Comparison of ENCODE assay signal across 39 cellular contexts in genomic region chr10:8122970-8123369, GRCh38.
"Had no signal": no experiment of that assay in that cellular context is flagged by ENCODE, and none has a peak within 500 bp of the region (broad histone marks: within the 10 kb centered on the region; RNA-seq: fewer than 3 reads in every experiment).

No MANE protein-coding gene starts in this region.

- ATAC-seq: activated naive CD4-positive, alpha-beta T cell treated with anti-CD3 and anti-CD28 coated beads, Interleukin-2, amount 50 U/mL, for 72 hours; activated naive CD8-positive, alpha-beta T cell treated with anti-CD3 and anti-CD28 coated beads, Interleukin-2, amount 50 U/mL, for 24 hours; activated T-cell treated with anti-CD3 and anti-CD28 coated beads, Interleukin-2, amount 50 U/mL, for 4 hours; activated T-helper 17 cell treated with anti-CD3 and anti-CD28 coated beads, Interleukin-2, amount 50 U/mL, for 72 hours; body of pancreas had no signal

- FAIRE-seq: astrocyte, bronchial epithelial cell had no signal

- H3K27ac ChIP-seq: adrenal gland, ascending aorta, body of pancreas, brain microvascular endothelial cell, breast epithelium, cardiac muscle cell had no signal

- H3K4me3 Mint-ChIP-seq: activated naive CD4-positive, alpha-beta T cell treated with anti-CD3 and anti-CD28 coated beads for 36 hours; activated naive CD4-positive, alpha-beta T cell treated with anti-CD3 and anti-CD28 coated beads, Interleukin-2, amount 10 ng/mL, durations not matched to agents 7 days and 5 days; activated naive CD4-positive, alpha-beta T cell treated with anti-CD3 and anti-CD28 coated beads, Interleukin-2, amount 50 U/mL, for 24 hours; activated naive CD8-positive, alpha-beta T cell; activated naive CD8-positive, alpha-beta T cell treated with anti-CD3 and anti-CD28 coated beads for 36 hours; activated naive CD8-positive, alpha-beta T cell treated with anti-CD3 and anti-CD28 coated beads, Interleukin-2, amount 10 ng/mL, durations not matched to agents 7 days and 5 days; activated naive CD8-positive, alpha-beta T cell treated with anti-CD3 and anti-CD28 coated beads, Interleukin-2, amount 50 U/mL, for 24 hours; activated T-cell treated with anti-CD3 and anti-CD28 coated beads, Interleukin-2, amount 50 U/mL, for 24 hours; activated T-cell treated with anti-CD3 and anti-CD28 coated beads, Interleukin-2, amount 50 U/mL, for 4 hours; activated T-helper 1 cell treated with anti-CD3 and anti-CD28 coated beads, Interleukin-12 subunit alpha, Interleukin-12 subunit beta, Interleukin-2, Interleukin-4 antibody, amounts not matched to agents 30 ng/mL and 10 ng/mL and 1 ng/mL, durations not matched to agents 14 hours and 24 hours and 36 hours; activated T-helper 17 cell treated with anti-CD3 and anti-CD28 coated beads, Interleukin-2, amount 50 U/mL, for 72 hours; brain; central memory CD8-positive, alpha-beta T cell had no signal

- H3K27me3 Mint-ChIP-seq: activated naive CD4-positive, alpha-beta T cell treated with anti-CD3 and anti-CD28 coated beads, Interleukin-2, amount 50 U/mL, for 24 hours; activated naive CD8-positive, alpha-beta T cell; activated naive CD8-positive, alpha-beta T cell treated with anti-CD3 and anti-CD28 coated beads for 36 hours; activated naive CD8-positive, alpha-beta T cell treated with anti-CD3 and anti-CD28 coated beads, Interleukin-2, amount 10 ng/mL, durations not matched to agents 7 days and 5 days; activated T-cell treated with anti-CD3 and anti-CD28 coated beads, Interleukin-2, amount 50 U/mL, for 24 hours; activated T-helper 17 cell treated with anti-CD3 and anti-CD28 coated beads, Interleukin-2, amount 50 U/mL, for 72 hours; central memory CD8-positive, alpha-beta T cell had no signal

- H3K4me1 Mint-ChIP-seq: activated naive CD4-positive, alpha-beta T cell treated with anti-CD3 and anti-CD28 coated beads, Interleukin-2, amount 50 U/mL, for 24 hours; activated T-helper 17 cell treated with anti-CD3 and anti-CD28 coated beads, Interleukin-2, amount 50 U/mL, for 72 hours; brain; central memory CD8-positive, alpha-beta T cell had no signal

- H3K9me3 Mint-ChIP-seq: activated naive CD4-positive, alpha-beta T cell treated with anti-CD3 and anti-CD28 coated beads for 36 hours; activated naive CD4-positive, alpha-beta T cell treated with anti-CD3 and anti-CD28 coated beads, Interleukin-2, amount 10 ng/mL, durations not matched to agents 7 days and 5 days; activated naive CD4-positive, alpha-beta T cell treated with anti-CD3 and anti-CD28 coated beads, Interleukin-2, amount 50 U/mL, for 24 hours; activated naive CD8-positive, alpha-beta T cell treated with anti-CD3 and anti-CD28 coated beads for 36 hours; activated naive CD8-positive, alpha-beta T cell treated with anti-CD3 and anti-CD28 coated beads, Interleukin-2, amount 10 ng/mL, durations not matched to agents 7 days and 5 days; activated naive CD8-positive, alpha-beta T cell treated with anti-CD3 and anti-CD28 coated beads, Interleukin-2, amount 50 U/mL, for 24 hours; activated T-cell treated with anti-CD3 and anti-CD28 coated beads, Interleukin-2, amount 50 U/mL, for 24 hours; activated T-cell treated with anti-CD3 and anti-CD28 coated beads, Interleukin-2, amount 50 U/mL, for 4 hours; activated T-helper 1 cell treated with anti-CD3 and anti-CD28 coated beads, Interleukin-12 subunit alpha, Interleukin-12 subunit beta, Interleukin-2, Interleukin-4 antibody, amounts not matched to agents 30 ng/mL and 10 ng/mL and 1 ng/mL, durations not matched to agents 14 hours and 24 hours and 36 hours; activated T-helper 17 cell treated with anti-CD3 and anti-CD28 coated beads, Interleukin-2, amount 50 U/mL, for 72 hours; brain; central memory CD8-positive, alpha-beta T cell had no signal

- H3K27ac Mint-ChIP-seq: activated naive CD4-positive, alpha-beta T cell treated with anti-CD3 and anti-CD28 coated beads for 36 hours; activated naive CD4-positive, alpha-beta T cell treated with anti-CD3 and anti-CD28 coated beads, Interleukin-2, amount 10 ng/mL, durations not matched to agents 7 days and 5 days; activated naive CD4-positive, alpha-beta T cell treated with anti-CD3 and anti-CD28 coated beads, Interleukin-2, amount 50 U/mL, for 24 hours; activated naive CD4-positive, alpha-beta T cell treated with anti-CD3 and anti-CD28 coated beads, Interleukin-2, amount 50 U/mL, for 72 hours; activated naive CD8-positive, alpha-beta T cell; activated naive CD8-positive, alpha-beta T cell treated with anti-CD3 and anti-CD28 coated beads for 36 hours; activated naive CD8-positive, alpha-beta T cell treated with anti-CD3 and anti-CD28 coated beads, Interleukin-2, amount 10 ng/mL, durations not matched to agents 7 days and 5 days; activated naive CD8-positive, alpha-beta T cell treated with anti-CD3 and anti-CD28 coated beads, Interleukin-2, amount 50 U/mL, for 24 hours; activated T-cell treated with anti-CD3 and anti-CD28 coated beads, Interleukin-2, amount 50 U/mL, for 24 hours; activated T-helper 1 cell treated with anti-CD3 and anti-CD28 coated beads, Interleukin-12 subunit alpha, Interleukin-12 subunit beta, Interleukin-2, Interleukin-4 antibody, amounts not matched to agents 30 ng/mL and 10 ng/mL and 1 ng/mL, durations not matched to agents 14 hours and 24 hours and 36 hours; activated T-helper 17 cell treated with anti-CD3 and anti-CD28 coated beads, Interleukin-2, amount 50 U/mL, for 72 hours; activated T-helper 2 cell treated with anti-CD3 and anti-CD28 coated beads, Interferon-gamma antibody, Interleukin-2, Interleukin-4, amounts not matched to agents 10 μg/mL and 5 μg/mL and 100 μg/mL, durations not matched to agents 14 hours and 24 hours and 36 hours; brain had no signal

- H3K4me1 ChIP-seq: adrenal gland, ascending aorta, body of pancreas, breast epithelium had no signal

- H3K36me3 Mint-ChIP-seq: activated naive CD4-positive, alpha-beta T cell treated with anti-CD3 and anti-CD28 coated beads, Interleukin-2, amount 10 ng/mL, durations not matched to agents 7 days and 5 days; activated naive CD4-positive, alpha-beta T cell treated with anti-CD3 and anti-CD28 coated beads, Interleukin-2, amount 50 U/mL, for 24 hours; activated naive CD8-positive, alpha-beta T cell treated with anti-CD3 and anti-CD28 coated beads for 36 hours; activated naive CD8-positive, alpha-beta T cell treated with anti-CD3 and anti-CD28 coated beads, Interleukin-2, amount 10 ng/mL, durations not matched to agents 7 days and 5 days; brain had no signal

- H3K27me3 ChIP-seq: adrenal gland, ascending aorta, body of pancreas, brain microvascular endothelial cell, breast epithelium, cardiac muscle cell had no signal

- H3K36me3 ChIP-seq: adrenal gland, ascending aorta, brain microvascular endothelial cell, breast epithelium, cardiac muscle cell had no signal

- H3K4me3 ChIP-seq: adrenal gland, ascending aorta, body of pancreas, breast epithelium, cardiac muscle cell had no signal

- H3K9me3 ChIP-seq: adrenal gland, ascending aorta, body of pancreas, breast epithelium had no signal

- DNase-seq: activated effector memory CD4-positive, alpha-beta T cell treated with anti-CD3 and anti-CD28 coated beads, Interleukin-2, amount 50 U/mL, for 16 hours; activated effector memory CD4-positive, alpha-beta T cell treated with Interleukin-2 at 50 U/mL for 16 hours; activated gamma-delta T cell; activated gamma-delta T cell treated with Interleukin-2 at 50 U/mL for 16 hours; activated naive CD4-positive, alpha-beta T cell; activated naive CD4-positive, alpha-beta T cell treated with anti-CD3 and anti-CD28 coated beads for 36 hours; activated naive CD4-positive, alpha-beta T cell treated with anti-CD3 and anti-CD28 coated beads, Interleukin-2, amount 10 ng/mL, durations not matched to agents 7 days and 5 days; activated naive CD4-positive, alpha-beta T cell treated with anti-CD3 and anti-CD28 coated beads, Interleukin-2, amount 50 U/mL, for 16 hours; activated naive CD4-positive, alpha-beta T cell treated with Interleukin-2 at 50 U/mL for 16 hours; activated naive CD8-positive, alpha-beta T cell treated with anti-CD3 and anti-CD28 coated beads for 36 hours; activated naive CD8-positive, alpha-beta T cell treated with anti-CD3 and anti-CD28 coated beads, Interleukin-2, amount 10 ng/mL, durations not matched to agents 7 days and 5 days; activated naive CD8-positive, alpha-beta T cell treated with anti-CD3 and anti-CD28 coated beads, Interleukin-2, amount 50 U/mL, for 24 hours; activated T-cell treated with anti-CD3 and anti-CD28 coated beads, Interleukin-2, amount 50 U/mL, for 1 hour; activated T-cell treated with anti-CD3 and anti-CD28 coated beads, Interleukin-2, amount 50 U/mL, for 24 hours; activated T-cell treated with anti-CD3 and anti-CD28 coated beads, Interleukin-2, amount 50 U/mL, for 4 hours; activated T-cell treated with anti-CD3 and anti-CD28 coated beads, Interleukin-2, amount 50 U/mL, for 48 hours; adrenal gland; amniotic stem cell; amygdala; anterior cingulate cortex; aorta; body of pancreas; brain microvascular endothelial cell; caudate nucleus; central memory CD4-positive, alpha-beta T cell; cerebellar nuclear complex had no signal
